1 cellular context compared by ENCODE assay signal in the genomic region with DNA sequence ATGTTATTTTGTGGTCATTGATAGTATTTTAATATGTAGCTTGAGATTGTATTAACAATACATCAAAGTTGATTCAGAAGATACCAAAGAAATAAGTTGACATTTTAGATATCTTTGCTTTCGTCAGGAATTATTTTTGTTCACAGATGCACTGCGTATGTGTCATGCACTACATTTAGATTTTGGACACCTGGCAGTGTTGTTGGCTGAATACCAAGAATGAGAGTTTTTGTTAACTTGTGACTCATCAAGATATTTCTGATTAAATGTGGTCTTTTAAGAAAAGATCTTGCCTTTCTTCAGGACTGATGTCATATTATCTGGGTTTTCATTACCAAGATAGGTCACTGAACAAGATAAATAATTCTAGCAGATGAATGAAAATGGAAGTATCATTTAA.
TF ChIP-seq lines count a peak whose summit lies in the region.

No MANE protein-coding gene starts in this region.

TF ChIP-seq in SK-N-SH treated with all-trans-retinoic acid at 6 μM for 48 hours, 23 proteins besides CTCF, POLR2A, EP300 and RAD21 (continued from another document):
- TF ChIP-seq, protein P1, sequence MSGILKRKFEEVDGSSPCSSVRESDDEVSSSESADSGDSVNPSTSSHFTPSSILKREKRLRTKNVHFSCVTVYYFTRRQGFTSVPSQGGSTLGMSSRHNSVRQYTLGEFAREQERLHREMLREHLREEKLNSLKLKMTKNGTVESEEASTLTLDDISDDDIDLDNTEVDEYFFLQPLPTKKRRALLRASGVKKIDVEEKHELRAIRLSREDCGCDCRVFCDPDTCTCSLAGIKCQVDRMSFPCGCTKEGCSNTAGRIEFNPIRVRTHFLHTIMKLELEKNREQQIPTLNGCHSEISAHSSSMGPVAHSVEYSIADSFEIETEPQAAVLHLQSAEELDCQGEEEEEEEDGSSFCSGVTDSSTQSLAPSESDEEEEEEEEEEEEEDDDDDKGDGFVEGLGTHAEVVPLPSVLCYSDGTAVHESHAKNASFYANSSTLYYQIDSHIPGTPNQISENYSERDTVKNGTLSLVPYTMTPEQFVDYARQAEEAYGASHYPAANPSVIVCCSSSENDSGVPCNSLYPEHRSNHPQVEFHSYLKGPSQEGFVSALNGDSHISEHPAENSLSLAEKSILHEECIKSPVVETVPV (CRISPR knock-in tag; IDR thresholded peaks at IDR 0.05) = no peak
- TF ChIP-seq, protein P2, sequence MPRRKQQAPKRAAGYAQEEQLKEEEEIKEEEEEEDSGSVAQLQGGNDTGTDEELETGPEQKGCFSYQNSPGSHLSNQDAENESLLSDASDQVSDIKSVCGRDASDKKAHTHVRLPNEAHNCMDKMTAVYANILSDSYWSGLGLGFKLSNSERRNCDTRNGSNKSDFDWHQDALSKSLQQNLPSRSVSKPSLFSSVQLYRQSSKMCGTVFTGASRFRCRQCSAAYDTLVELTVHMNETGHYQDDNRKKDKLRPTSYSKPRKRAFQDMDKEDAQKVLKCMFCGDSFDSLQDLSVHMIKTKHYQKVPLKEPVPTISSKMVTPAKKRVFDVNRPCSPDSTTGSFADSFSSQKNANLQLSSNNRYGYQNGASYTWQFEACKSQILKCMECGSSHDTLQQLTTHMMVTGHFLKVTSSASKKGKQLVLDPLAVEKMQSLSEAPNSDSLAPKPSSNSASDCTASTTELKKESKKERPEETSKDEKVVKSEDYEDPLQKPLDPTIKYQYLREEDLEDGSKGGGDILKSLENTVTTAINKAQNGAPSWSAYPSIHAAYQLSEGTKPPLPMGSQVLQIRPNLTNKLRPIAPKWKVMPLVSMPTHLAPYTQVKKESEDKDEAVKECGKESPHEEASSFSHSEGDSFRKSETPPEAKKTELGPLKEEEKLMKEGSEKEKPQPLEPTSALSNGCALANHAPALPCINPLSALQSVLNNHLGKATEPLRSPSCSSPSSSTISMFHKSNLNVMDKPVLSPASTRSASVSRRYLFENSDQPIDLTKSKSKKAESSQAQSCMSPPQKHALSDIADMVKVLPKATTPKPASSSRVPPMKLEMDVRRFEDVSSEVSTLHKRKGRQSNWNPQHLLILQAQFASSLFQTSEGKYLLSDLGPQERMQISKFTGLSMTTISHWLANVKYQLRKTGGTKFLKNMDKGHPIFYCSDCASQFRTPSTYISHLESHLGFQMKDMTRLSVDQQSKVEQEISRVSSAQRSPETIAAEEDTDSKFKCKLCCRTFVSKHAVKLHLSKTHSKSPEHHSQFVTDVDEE (CRISPR knock-in tag; IDR thresholded peaks at IDR 0.05) = no peak
